ENCODE assay signal across 9 cellular contexts in the genomic region with DNA sequence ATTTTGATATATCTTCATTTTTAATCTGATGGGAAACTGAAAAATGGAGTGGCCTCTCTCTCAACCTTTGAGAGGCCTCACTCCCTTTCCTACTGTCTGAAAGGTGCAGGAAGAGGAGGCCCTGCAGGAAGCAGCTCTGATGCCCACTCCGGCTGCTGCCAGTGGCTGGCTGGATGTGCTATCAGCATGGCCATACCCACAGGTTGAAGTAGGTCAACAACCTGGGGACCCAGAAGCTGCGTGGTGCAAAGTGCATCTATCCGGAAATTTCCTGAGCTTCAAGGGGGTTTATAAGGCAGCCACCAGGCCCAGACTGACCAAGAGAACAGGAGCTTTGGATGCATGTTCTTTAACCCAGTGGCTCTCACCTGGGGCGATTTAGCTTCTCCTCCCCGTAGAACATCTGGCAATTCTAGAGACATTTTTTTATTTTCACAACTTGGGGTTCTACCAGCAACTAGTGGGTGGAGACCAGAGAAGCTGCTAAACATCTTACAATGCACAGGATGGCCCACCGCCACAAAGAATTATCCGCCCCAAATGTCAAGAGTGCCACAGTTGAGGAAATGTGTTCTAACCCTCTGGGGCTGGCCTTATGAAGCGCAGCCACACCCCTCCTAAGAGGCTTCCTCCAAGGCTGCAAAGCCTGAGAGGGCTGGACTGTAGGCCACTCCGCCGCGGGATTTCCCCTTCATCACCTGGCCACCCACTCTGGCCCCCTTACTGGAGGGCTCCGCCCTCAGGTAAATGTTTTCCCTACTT.
A peak's percentile ranks its signal among the peaks of the same experiment; 100 is the strongest.
DNase-seq lines count a peak whose midpoint lies in the region; ATAC-seq lines count a peak whose summit lies in the region.
"Had no signal": no experiment of that assay in that cellular context is flagged by ENCODE, and none has a peak within 500 bp of the region (broad histone marks: within the 10 kb centered on the region; RNA-seq: fewer than 3 reads in every experiment).

No MANE protein-coding gene starts in this region.

- H3K36me3 Mint-ChIP-seq in activated T-cell treated with anti-CD3 and anti-CD28 coated beads, Interleukin-2, amount 50 U/mL, for 24 hours (ENCODE audit: low read depth): peaks cover 13% of the 10 kb centered on the region

- H3K9me3 Mint-ChIP-seq in activated T-cell treated with anti-CD3 and anti-CD28 coated beads, Interleukin-2, amount 50 U/mL, for 24 hours: peaks cover 21% of the 10 kb centered on the region
- peaks cover 19 to 20% of the 10 kb centered on the region in 2 donors for H3K9me3 Mint-ChIP-seq in stimulated activated naive CD8-positive, alpha-beta T cell treated with anti-CD3 and anti-CD28 coated beads, Interleukin-15, amount 100 ng/mL, for 72 hours

- ATAC-seq in HG02798 (IDR thresholded peaks at IDR 0.05; ENCODE audit: poor library complexity, unreplicated experiment): peak; percentile 56
- ATAC-seq in stimulated activated naive CD8-positive, alpha-beta T cell treated with anti-CD3 and anti-CD28 coated beads, Interleukin-15, amount 100 ng/mL, for 72 hours: no peak

- no peaks in the 10 kb centered on the region for H3K27me3 Mint-ChIP-seq in activated T-cell treated with anti-CD3 and anti-CD28 coated beads, Interleukin-2, amount 50 U/mL, for 24 hours
- H3K27me3 Mint-ChIP-seq in stimulated activated naive CD8-positive, alpha-beta T cell treated with anti-CD3 and anti-CD28 coated beads, Interleukin-15, amount 100 ng/mL, for 72 hours: peaks cover 8% of the 10 kb centered on the region

- H3K4me3 Mint-ChIP-seq in activated T-cell treated with anti-CD3 and anti-CD28 coated beads, Interleukin-2, amount 50 U/mL, for 24 hours: peak overlapping the region; percentile 70
- peak overlapping the region; percentile 80 to 82 for H3K4me3 Mint-ChIP-seq in stimulated activated naive CD8-positive, alpha-beta T cell treated with anti-CD3 and anti-CD28 coated beads, Interleukin-15, amount 100 ng/mL, for 72 hours

- peak overlapping the region; percentile 37 for H3K27ac Mint-ChIP-seq in activated T-cell treated with anti-CD3 and anti-CD28 coated beads, Interleukin-2, amount 50 U/mL, for 24 hours
- H3K27ac Mint-ChIP-seq in stimulated activated naive CD8-positive, alpha-beta T cell treated with anti-CD3 and anti-CD28 coated beads, Interleukin-15, amount 100 ng/mL, for 72 hours: no peak overlapping the region

- DNase-seq in activated T-cell treated with anti-CD3 and anti-CD28 coated beads, Interleukin-2, amount 50 U/mL, for 24 hours: no peak
- no peak for DNase-seq in activated T-cell treated with anti-CD3 and anti-CD28 coated beads, Interleukin-2, amount 50 U/mL, for 48 hours
- DNase-seq in T-helper 22 cell (ENCODE audit: low read depth): peak; percentile 39
- DNase-seq in stimulated activated naive CD8-positive, alpha-beta T cell treated with anti-CD3 and anti-CD28 coated beads, Interleukin-15, amount 100 ng/mL, for 72 hours: no peak
- no peak for DNase-seq in stimulated activated CD8-positive, alpha-beta memory T cell treated with anti-CD3 and anti-CD28 coated beads, Interleukin-4, amount 100 ng/mL, for 48 hours
- DNase-seq in ecto neural progenitor cell (ENCODE audit: low spot score): no peak
- no peak for DNase-seq in GM19240 (ENCODE audit: insufficient read length, low spot score)
- DNase-seq: sigmoid colon had no signal

- H3K4me1 Mint-ChIP-seq in activated T-cell treated with anti-CD3 and anti-CD28 coated beads, Interleukin-2, amount 50 U/mL, for 24 hours (ENCODE audit: low read depth): peaks cover 69% of the 10 kb centered on the region
- peaks cover 54% of the 10 kb centered on the region for H3K4me1 Mint-ChIP-seq in stimulated activated naive CD8-positive, alpha-beta T cell treated with anti-CD3 and anti-CD28 coated beads, Interleukin-15, amount 100 ng/mL, for 72 hours
